Comparison of ENCODE assay signal across 18 cellular contexts in genomic region chr12:62660763-62661162, GRCh38.
DNase-seq lines count a peak whose midpoint lies in the region; ATAC-seq, FAIRE-seq and TF ChIP-seq lines count a peak whose summit lies in the region.
"Had no signal": no experiment of that assay in that cellular context is flagged by ENCODE, and none has a peak within 500 bp of the region (broad histone marks: within the 10 kb centered on the region; RNA-seq: fewer than 3 reads in every experiment).

No MANE protein-coding gene starts in this region.

- no peak overlapping the region for H3K4me3 Mint-ChIP-seq in CD8-positive, alpha-beta memory T cell
- H3K4me3 Mint-ChIP-seq: activated CD4-positive, alpha-beta memory T cell treated with anti-CD3 and anti-CD28 coated beads for 36 hours; CD8-positive, alpha-beta T cell; IgD-negative memory B cell; stimulated activated naive CD8-positive, alpha-beta T cell treated with anti-CD3 and anti-CD28 coated beads, Interleukin-15, amount 100 ng/mL, for 72 hours; T-helper 1 cell treated with Interleukin-12 subunit alpha and Interleukin-12 subunit beta and Interleukin-4 antibody, amounts not matched to agents 30 μg/mL and 1 μg/mL, for 36 hours had no signal

- no peaks in the 10 kb centered on the region for H3K27me3 Mint-ChIP-seq in CD8-positive, alpha-beta memory T cell

- H3K27me3 ChIP-seq in osteoblast (ENCODE audit: insufficient read depth, low read length) (no peaks in the 10 kb centered on the region), right lobe of liver (no peaks in the 10 kb centered on the region)
- H3K27me3 ChIP-seq in CD8-positive, alpha-beta memory T cell (ENCODE audit: insufficient read depth, low read length, poor library complexity, severe bottlenecking) = no peaks in the 10 kb centered on the region
- H3K27me3 ChIP-seq: pancreas had no signal

- intact Hi-C loops in right lobe of liver (cut with DNase I) = no loop called here

- CTCF ChIA-PET in CD8-positive, alpha-beta memory T cell (lab: Charles Lee) = no interaction called here

- no peak overlapping the region for H3K4me2 ChIP-seq in osteoblast (ENCODE audit: insufficient read depth, low read length)

- H3K4me3 ChIP-seq in epithelial cell of esophagus (ENCODE audit: low read length) = no peak overlapping the region
- H3K4me3 ChIP-seq in osteoblast (ENCODE audit: insufficient read depth, low read length) = no peak overlapping the region
- H3K4me3 ChIP-seq in CD8-positive, alpha-beta memory T cell (ENCODE audit: low read length) = no peak overlapping the region
- no peak overlapping the region for H3K4me3 ChIP-seq in right lobe of liver
- H3K4me3 ChIP-seq: pancreas had no signal

- H3K36me3 ChIP-seq in osteoblast (ENCODE audit: insufficient read depth, low read length) (no peaks in the 10 kb centered on the region), right lobe of liver (no peaks in the 10 kb centered on the region)
- H3K36me3 ChIP-seq in CD8-positive, alpha-beta memory T cell (ENCODE audit: insufficient read depth, low read length) = no peaks in the 10 kb centered on the region
- H3K36me3 ChIP-seq: pancreas had no signal

- no peak for TF ChIP-seq POLR2A in right lobe of liver (IDR thresholded peaks at IDR 0.05)

- 74% methylated on average over 2 of the region's 2 CpGs for WGBS in right lobe of liver (ENCODE audit: insufficient coverage, low coverage, low lambda C conversion rate, missing lambda C conversion rate)

- no peaks in the 10 kb centered on the region for H3K9me3 Mint-ChIP-seq in CD8-positive, alpha-beta memory T cell
- H3K9me3 Mint-ChIP-seq: activated CD4-positive, alpha-beta memory T cell treated with anti-CD3 and anti-CD28 coated beads for 36 hours; CD8-positive, alpha-beta T cell; IgD-negative memory B cell; stimulated activated naive CD8-positive, alpha-beta T cell treated with anti-CD3 and anti-CD28 coated beads, Interleukin-15, amount 100 ng/mL, for 72 hours; T-helper 1 cell treated with Interleukin-12 subunit alpha and Interleukin-12 subunit beta and Interleukin-4 antibody, amounts not matched to agents 30 μg/mL and 1 μg/mL, for 36 hours had no signal

- POLR2A ChIA-PET in CD8-positive, alpha-beta memory T cell (lab: Charles Lee) = no interaction called here

- H2AFZ ChIP-seq in osteoblast (ENCODE audit: low read length) = peak overlapping the region; percentile 39

- no peaks in the 10 kb centered on the region for H3K36me3 Mint-ChIP-seq in CD8-positive, alpha-beta memory T cell
- H3K36me3 Mint-ChIP-seq: activated CD4-positive, alpha-beta memory T cell treated with anti-CD3 and anti-CD28 coated beads for 36 hours; CD8-positive, alpha-beta T cell had no signal

- no peak overlapping the region for H3K27ac Mint-ChIP-seq in CD8-positive, alpha-beta memory T cell
- H3K27ac Mint-ChIP-seq: activated CD4-positive, alpha-beta memory T cell treated with anti-CD3 and anti-CD28 coated beads for 36 hours; CD8-positive, alpha-beta T cell; stimulated activated naive CD8-positive, alpha-beta T cell treated with anti-CD3 and anti-CD28 coated beads, Interleukin-15, amount 100 ng/mL, for 72 hours; T-helper 1 cell treated with Interleukin-12 subunit alpha and Interleukin-12 subunit beta and Interleukin-4 antibody, amounts not matched to agents 30 μg/mL and 1 μg/mL, for 36 hours had no signal

- no peak for FAIRE-seq in RCC 7860 (lab: Jason Lieb, UNC)
- FAIRE-seq: pancreas had no signal

- DNase-seq in GM03348 (ENCODE audit: low spot score) (peak; percentile 77), RCC 7860 (ENCODE audit: low spot score) (peak; percentile 7), epithelial cell of esophagus (ENCODE audit: low read depth) (peak; percentile 89), osteoblast (ENCODE audit: insufficient read length, low spot score, missing footprints) (no peak), right lobe of liver (no peak), NCI-H526 (lab: John Stamatoyannopoulos, UW) (no peak)
- no peak for DNase-seq in CD8-positive, alpha-beta memory T cell
- no peak for DNase-seq in NK-92 treated with Interleukin-12 subunit alpha and Interleukin-12 subunit beta, amount 100 ng/mL, for 24 hours (lab: John Stamatoyannopoulos, UW)
- DNase-seq: activated CD4-positive, alpha-beta memory T cell treated with anti-CD3 and anti-CD28 coated beads for 36 hours; activated naive CD4-positive, alpha-beta T cell treated with Interleukin-2 at 50 U/mL for 16 hours; CD8-positive, alpha-beta T cell; hippocampal formation; NCI-H2081; pancreas; stimulated activated CD4-positive, alpha-beta T cell treated with anti-CD3 and anti-CD28 coated beads, Interleukin-2, amount 100 ng/mL, for 48 hours; stimulated activated naive CD8-positive, alpha-beta T cell treated with anti-CD3 and anti-CD28 coated beads, Interleukin-15, amount 100 ng/mL, for 72 hours had no signal

- no peak for ATAC-seq in right lobe of liver
- ATAC-seq: CD8-positive, alpha-beta T cell; stimulated activated naive CD8-positive, alpha-beta T cell treated with anti-CD3 and anti-CD28 coated beads, Interleukin-15, amount 100 ng/mL, for 72 hours had no signal

- H3K79me2 ChIP-seq in osteoblast (ENCODE audit: insufficient read depth, low read length) = no peaks in the 10 kb centered on the region

- H3K9me3 ChIP-seq in osteoblast (ENCODE audit: low read depth, low read length) (no peaks in the 10 kb centered on the region), right lobe of liver (no peaks in the 10 kb centered on the region)
- H3K9me3 ChIP-seq in CD8-positive, alpha-beta memory T cell (ENCODE audit: low read length) = no peaks in the 10 kb centered on the region
- H3K9me3 ChIP-seq: pancreas had no signal

- H3K4me1 ChIP-seq in osteoblast (ENCODE audit: insufficient read depth, low read length) (peaks cover 8% of the 10 kb centered on the region), right lobe of liver (no peaks in the 10 kb centered on the region)
- H3K4me1 ChIP-seq in CD8-positive, alpha-beta memory T cell (ENCODE audit: insufficient read depth, low read length) = no peaks in the 10 kb centered on the region
- H3K4me1 ChIP-seq: pancreas had no signal

- no peak for TF ChIP-seq CTCF in epithelial cell of esophagus (IDR thresholded peaks at IDR 0.05; ENCODE audit: insufficient read depth, low read depth, low read length, missing control alignments)
- TF ChIP-seq CTCF in osteoblast (IDR thresholded peaks at IDR 0.05; ENCODE audit: extremely low read depth, low read depth, low read length) = no peak
- TF ChIP-seq CTCF in right lobe of liver (IDR thresholded peaks at IDR 0.05) = no peak

- peak overlapping the region; percentile 80 for H3K27ac ChIP-seq in osteoblast (ENCODE audit: low read depth, low read length)
- H3K27ac ChIP-seq in CD8-positive, alpha-beta memory T cell (ENCODE audit: low read depth, low read length) = no peak overlapping the region
- no peak overlapping the region for H3K27ac ChIP-seq in right lobe of liver
- H3K27ac ChIP-seq: pancreas had no signal

- no peaks in the 10 kb centered on the region for H3K4me1 Mint-ChIP-seq in CD8-positive, alpha-beta memory T cell
- H3K4me1 Mint-ChIP-seq: IgD-negative memory B cell had no signal

- H4K20me1 ChIP-seq in osteoblast (ENCODE audit: insufficient read depth, low read length) = no peaks in the 10 kb centered on the region

Comparison
In these comparisons a context has a peak if more than half of its experiments do, and no peak if none do; other contexts are left out.
1. DNase-seq: peak in GM03348 (single experiment), RCC 7860 (single experiment) and epithelial cell of esophagus (single experiment); none in osteoblast (single experiment), CD8-positive, alpha-beta memory T cell (0 of 5), NK-92 treated with Interleukin-12 subunit alpha and Interleukin-12 subunit beta, amount 100 ng/mL, for 24 hours (single experiment), right lobe of liver (0 of 3) and NCI-H526 (0 of 2).